Comparison of ENCODE assay signal across 9 cellular contexts in the genomic region with DNA sequence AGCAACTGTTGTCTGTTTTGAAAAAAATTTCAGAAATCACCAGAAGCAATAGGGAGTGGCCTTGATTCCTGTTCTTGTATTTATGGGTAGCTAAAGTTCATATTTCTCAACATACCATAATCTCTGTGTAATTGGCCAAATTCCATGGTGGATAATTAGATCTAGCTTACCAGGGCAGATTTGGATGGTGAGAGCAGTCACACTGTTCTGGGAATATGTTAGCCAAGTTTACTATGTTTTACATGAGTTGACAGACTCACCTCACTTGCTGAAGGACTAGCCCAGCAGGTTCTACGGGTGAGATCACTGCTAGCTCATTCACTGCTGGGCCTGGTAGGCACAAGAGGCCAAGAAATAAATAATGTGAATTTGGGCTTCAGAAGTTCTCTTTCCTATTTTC. TPM values are rescaled to one million over a fixed set of nuclear protein-coding genes. Genes with fewer than 3 reads are reported as not detected.
DNase-seq lines count a peak whose midpoint lies in the region; ATAC-seq and TF ChIP-seq lines count a peak whose summit lies in the region.
"Had no signal": no experiment of that assay in that cellular context is flagged by ENCODE, and none has a peak within 500 bp of the region (broad histone marks: within the 10 kb centered on the region; RNA-seq: fewer than 3 reads in every experiment).

No MANE protein-coding gene starts in this region.

- ATAC-seq in CD4-positive, alpha-beta T cell (ENCODE audit: poor library complexity), result no peak
- ATAC-seq in activated CD4-positive, alpha-beta T cell treated with anti-CD3 and anti-CD28 coated beads for 36 hours, result no peak

- intact Hi-C loops in Caco-2 (cut with micrococcal nuclease; ENCODE audit: unreplicated experiment), result loop anchor here (2.0 kb wide), 2 partner anchors 77 to 197 kb away; no protein-coding TSS in a partner anchor
- intact Hi-C loops in CD4-positive, alpha-beta T cell (cut with DNase I, micrococcal nuclease), result loop anchor here in 1 of 2 experiments (10.0 kb wide), 1 partner anchor 337 kb away; no protein-coding TSS in a partner anchor
- intact Hi-C loops in activated CD4-positive, alpha-beta T cell treated with anti-CD3 and anti-CD28 coated beads for 36 hours (cut with DNase I, micrococcal nuclease), result no loop called here

- H3K27me3 ChIP-seq in Caco-2 (replicated peaks; ENCODE audit: control insufficient read depth, insufficient read depth, low read length), result no peaks in the 10 kb centered on the region
- H3K27me3 ChIP-seq in CD4-positive, alpha-beta T cell (ENCODE audit: control insufficient read depth, insufficient read depth, low read length), result no peaks in the 10 kb centered on the region
- no peaks in the 10 kb centered on the region for H3K27me3 ChIP-seq in tibial nerve
- H3K27me3 ChIP-seq: adrenal gland had no signal

- H3K9me3 Mint-ChIP-seq in Caco-2 (ENCODE audit: unreplicated experiment), result no peaks in the 10 kb centered on the region
- no peaks in the 10 kb centered on the region for H3K9me3 Mint-ChIP-seq in mesothelial cell of epicardium
- H3K9me3 Mint-ChIP-seq in CD4-positive, alpha-beta T cell, result no peaks in the 10 kb centered on the region
- no peaks in the 10 kb centered on the region for H3K9me3 Mint-ChIP-seq in activated CD4-positive, alpha-beta T cell treated with anti-CD3 and anti-CD28 coated beads for 36 hours (ENCODE audit: low read depth)

- no peak for TF ChIP-seq EP300 in tibial nerve (IDR thresholded peaks at IDR 0.05)

- WGBS in tibial nerve, 2 donors, result 50 to 76% methylated on average over 1 of the region's 1 CpG

- H3K4me3 ChIP-seq in Caco-2 (ENCODE audit: low read depth, low read length) (no peak overlapping the region), tibial nerve (no peak overlapping the region)
- H3K4me3 ChIP-seq: adrenal gland had no signal

- BruUV-seq in Caco-2 (replicated peaks; lab: Mats Ljungman, UMichigan), result no TSS peak

- peak overlapping the region; percentile 75 for H3K27ac ChIP-seq in epithelial cell of prostate
- H3K27ac ChIP-seq in CD4-positive, alpha-beta T cell (ENCODE audit: low read depth, low read length), result no peak overlapping the region
- no peak overlapping the region for H3K27ac ChIP-seq in tibial nerve
- H3K27ac ChIP-seq: adrenal gland had no signal

- no peaks in the 10 kb centered on the region for H3K4me1 Mint-ChIP-seq in Caco-2 (ENCODE audit: low read depth, unreplicated experiment)
- peaks cover 59% of the 10 kb centered on the region for H3K4me1 Mint-ChIP-seq in mesothelial cell of epicardium
- H3K4me1 Mint-ChIP-seq in CD4-positive, alpha-beta T cell (ENCODE audit: low read depth), result no peaks in the 10 kb centered on the region
- peaks cover 5% of the 10 kb centered on the region for H3K4me1 Mint-ChIP-seq in activated CD4-positive, alpha-beta T cell treated with anti-CD3 and anti-CD28 coated beads for 36 hours

- H3K4me1 ChIP-seq in Caco-2 (peaks cover 31% of the 10 kb centered on the region), tibial nerve (peaks cover 0 to 23% (median 6%) of the 10 kb centered on the region in 4 donors)

- CTCF ChIA-PET in Caco-2 (lab: Charles Lee), result interaction anchor here (0.9 to 1.7 kb wide), 2 partner anchors 33 to 78 kb away, joined by 3 to 7 read pairs; a partner anchor contains a TSS
- CTCF ChIA-PET in CD4-positive, alpha-beta T cell (lab: Charles Lee), result interaction anchor here (0.7 kb wide), 1 partner anchor 14 kb away, joined by 3 read pairs; no protein-coding TSS in a partner anchor
- CTCF ChIA-PET in activated CD4-positive, alpha-beta T cell treated with anti-CD3 and anti-CD28 coated beads for 36 hours (lab: Charles Lee), result interaction anchor here (0.9 to 2.8 kb wide), 6 partner anchors 9 to 230 kb away, joined by 3 to 19 read pairs (median 4); no protein-coding TSS in a partner anchor

- no peaks in the 10 kb centered on the region for H3K27me3 Mint-ChIP-seq in Caco-2 (ENCODE audit: insufficient read depth, unreplicated experiment)
- H3K27me3 Mint-ChIP-seq in mesothelial cell of epicardium (ENCODE audit: low read depth), result no peaks in the 10 kb centered on the region
- H3K27me3 Mint-ChIP-seq in CD4-positive, alpha-beta T cell, result no peaks in the 10 kb centered on the region
- H3K27me3 Mint-ChIP-seq in activated CD4-positive, alpha-beta T cell treated with anti-CD3 and anti-CD28 coated beads for 36 hours, result peaks cover 16% of the 10 kb centered on the region

- H3K4me3 Mint-ChIP-seq in Caco-2 (ENCODE audit: unreplicated experiment) (no peak overlapping the region), mesothelial cell of epicardium (no peak overlapping the region)
- no peak overlapping the region for H3K4me3 Mint-ChIP-seq in CD4-positive, alpha-beta T cell
- H3K4me3 Mint-ChIP-seq in activated CD4-positive, alpha-beta T cell treated with anti-CD3 and anti-CD28 coated beads for 36 hours, result no peak overlapping the region

- H3K27ac Mint-ChIP-seq in Caco-2 (ENCODE audit: unreplicated experiment), result no peak overlapping the region
- peak overlapping the region; percentile 73 for H3K27ac Mint-ChIP-seq in mesothelial cell of epicardium
- no peak overlapping the region for H3K27ac Mint-ChIP-seq in CD4-positive, alpha-beta T cell
- H3K27ac Mint-ChIP-seq in activated CD4-positive, alpha-beta T cell treated with anti-CD3 and anti-CD28 coated beads for 36 hours, result no peak overlapping the region

- no peak for TF ChIP-seq CTCF in Caco-2 (IDR thresholded peaks at IDR 0.05; ENCODE audit: insufficient read depth in 1 of 2, low read depth in 1 of 2, low read length in 1 of 2, severe bottlenecking in 1 of 2, unreplicated experiment in 1 of 2)
- TF ChIP-seq CTCF in mesothelial cell of epicardium (IDR thresholded peaks at IDR 0.05; ENCODE audit: unreplicated experiment), result no peak
- no peak for TF ChIP-seq CTCF in CD4-positive, alpha-beta T cell (IDR thresholded peaks at IDR 0.05)
- no peak for TF ChIP-seq CTCF in tibial nerve (IDR thresholded peaks at IDR 0.05)

- POLR2A ChIA-PET in Caco-2 (lab: Charles Lee), result interaction anchor here (0.6 kb wide), 2 partner anchors 33 to 81 kb away, joined by 3 to 9 read pairs; no protein-coding TSS in a partner anchor
- POLR2A ChIA-PET in CD4-positive, alpha-beta T cell (lab: Charles Lee), result no interaction called here
- POLR2A ChIA-PET in activated CD4-positive, alpha-beta T cell treated with anti-CD3 and anti-CD28 coated beads for 36 hours (lab: Charles Lee), result no interaction called here

- DNase-seq in Caco-2, result peak; percentile 59 to 63
- peak; percentile 70 for DNase-seq in LoVo (ENCODE audit: low spot score)
- peak; percentile 91 for DNase-seq in epithelial cell of prostate (ENCODE audit: low read depth, low spot score)
- DNase-seq in mesothelial cell of epicardium (ENCODE audit: low spot score in 2 of 2, unreplicated experiment in 2 of 2), result peak in 1 of 2 experiments; percentile 56
- DNase-seq in CD4-positive, alpha-beta T cell, result no peak
- no peak for DNase-seq in activated CD4-positive, alpha-beta T cell treated with anti-CD3 and anti-CD28 coated beads for 36 hours
- DNase-seq in tibial nerve (ENCODE audit: low spot score in 2 of 2), result no peak
- DNase-seq in amygdala (lab: John Stamatoyannopoulos, UW), result no peak
- DNase-seq: adrenal gland had no signal

- H3K36me3 ChIP-seq in Caco-2 (ENCODE audit: control insufficient read depth, insufficient read depth, low read length) (no peaks in the 10 kb centered on the region), tibial nerve (no peaks in the 10 kb centered on the region)
- H3K36me3 ChIP-seq: adrenal gland had no signal

- H3K36me3 Mint-ChIP-seq in Caco-2 (ENCODE audit: insufficient read depth, unreplicated experiment), result peaks cover 6% of the 10 kb centered on the region
- H3K36me3 Mint-ChIP-seq in mesothelial cell of epicardium, result no peaks in the 10 kb centered on the region
- H3K36me3 Mint-ChIP-seq in CD4-positive, alpha-beta T cell (ENCODE audit: low read depth), result no peaks in the 10 kb centered on the region
- no peaks in the 10 kb centered on the region for H3K36me3 Mint-ChIP-seq in activated CD4-positive, alpha-beta T cell treated with anti-CD3 and anti-CD28 coated beads for 36 hours (ENCODE audit: low read depth)

- TF ChIP-seq POLR2A in tibial nerve (IDR thresholded peaks at IDR 0.05), result no peak

- H3K9me3 ChIP-seq in Caco-2, result no peaks in the 10 kb centered on the region
- H3K9me3 ChIP-seq in CD4-positive, alpha-beta T cell (ENCODE audit: control insufficient read depth, low read length), result no peaks in the 10 kb centered on the region
- H3K9me3 ChIP-seq in tibial nerve, result no peaks in the 10 kb centered on the region
- H3K9me3 ChIP-seq: adrenal gland had no signal

RNA-seq across cellular contexts. Expression of a gene that starts 32.7 kb away (rescaled TPM):
- total RNA-seq in Caco-2 (2022) (7.6 and 8.2 TPM in 2 replicates), mesothelial cell of epicardium (40.3 to 47.6 TPM (median 45.2 TPM) in 3 replicates), tibial nerve (10 to 100 TPM; 18.2 to 33.1 (median 27.6) TPM)
- not detected for total RNA-seq in CD4-positive, alpha-beta T cell
- not detected for total RNA-seq in activated CD4-positive, alpha-beta T cell treated with anti-CD3 and anti-CD28 coated beads for 36 hours

RNA-seq across cellular contexts. Expression of a gene that starts 47.2 kb away (rescaled TPM):
- 1.2 and 2.1 TPM in 2 replicates for total RNA-seq in Caco-2 (2022)
- 8.2 to 10.8 TPM (median 8.8 TPM) in 3 replicates for total RNA-seq in mesothelial cell of epicardium
- total RNA-seq in CD4-positive, alpha-beta T cell, result under 1 TPM; 0.25 to 0.30 TPM
- total RNA-seq in activated CD4-positive, alpha-beta T cell treated with anti-CD3 and anti-CD28 coated beads for 36 hours, result under 1 TPM; 0.21 to 0.23 TPM
- 1 to 10 TPM in 1 of 4 donors, under 1 TPM in 2, not detected in 1; 0.59 to 1.5 (median 0.90) TPM for total RNA-seq in tibial nerve

RNA-seq across cellular contexts. Expression of a gene that starts 47.6 kb away (rescaled TPM):
- total RNA-seq in Caco-2 (2022) (46.6 and 48.0 TPM in 2 replicates), mesothelial cell of epicardium (79.5 to 88.5 TPM (median 86.1 TPM) in 3 replicates), tibial nerve (10 to 100 TPM in 1 of 4 donors, 1 to 10 TPM in 3; 1.7 to 11.6 (median 2.4) TPM)
- total RNA-seq in CD4-positive, alpha-beta T cell, result under 1 TPM; 0.71 to 0.89 TPM
- total RNA-seq in activated CD4-positive, alpha-beta T cell treated with anti-CD3 and anti-CD28 coated beads for 36 hours, result 1 to 10 TPM in 1 of 2 experiments, under 1 TPM in 1; 0.86 to 1.6 TPM

Comparison
In these comparisons a context has a peak if more than half of its experiments do, and no peak if none do; other contexts are left out.
1. DNase-seq: peak in Caco-2 (2 of 2), LoVo (single experiment) and epithelial cell of prostate (single experiment); none in CD4-positive, alpha-beta T cell (0 of 10), activated CD4-positive, alpha-beta T cell treated with anti-CD3 and anti-CD28 coated beads for 36 hours (single experiment), tibial nerve (0 of 2) and amygdala (0 of 56).